8 cellular contexts compared by ENCODE assay signal in the genomic region with DNA sequence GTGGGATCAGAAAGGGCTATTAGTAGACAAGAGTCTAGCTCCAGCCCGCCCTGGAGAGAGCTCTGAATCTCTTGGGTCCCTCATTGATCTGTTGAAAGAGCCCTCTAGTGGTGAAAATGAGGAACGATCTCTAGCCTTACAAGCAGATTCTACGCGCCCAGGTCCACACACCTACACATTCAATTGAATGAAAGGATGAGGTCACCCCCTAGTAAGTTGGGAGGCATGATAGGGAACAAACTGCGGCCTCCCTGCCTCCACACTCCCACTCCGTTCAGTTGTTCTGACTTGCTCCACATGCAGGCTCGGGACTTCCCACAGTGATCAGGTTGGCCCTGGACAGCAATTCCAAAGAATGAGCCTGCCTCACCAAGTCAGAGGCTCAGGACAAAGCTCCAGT. TPM values are rescaled to one million over a fixed set of nuclear protein-coding genes. Genes with fewer than 3 reads are reported as not detected.
A peak's percentile ranks its signal among the peaks of the same experiment; 100 is the strongest.
DNase-seq lines count a peak whose midpoint lies in the region; ATAC-seq and TF ChIP-seq lines count a peak whose summit lies in the region.

No MANE protein-coding gene starts in this region.

- CTCF ChIA-PET in MCF 10A (lab: Yijun Ruan, JAX): interaction anchor here (0.6 to 8.6 kb wide), 61 partner anchors 8 to 547 kb away, joined by 3 to 96 read pairs (median 5); no protein-coding TSS in a partner anchor

- peaks cover 52% of the 10 kb centered on the region for H3K27me3 Mint-ChIP-seq in MCF 10A (ENCODE audit: insufficient read depth, unreplicated experiment)

- ATAC-seq in HG03571 (IDR thresholded peaks at IDR 0.05; ENCODE audit: unreplicated experiment): no peak

- no peaks in the 10 kb centered on the region for H3K36me3 Mint-ChIP-seq in MCF 10A (ENCODE audit: insufficient read depth, unreplicated experiment)

- intact Hi-C loops in MCF 10A (cut with micrococcal nuclease): loop anchor here (1.0 to 2.0 kb wide), 3 partner anchors 210 to 251 kb away; no protein-coding TSS in a partner anchor

- H3K4me3 Mint-ChIP-seq in MCF 10A (ENCODE audit: unreplicated experiment): no peak overlapping the region

- H3K27ac Mint-ChIP-seq in MCF 10A (ENCODE audit: low read depth, unreplicated experiment): no peak overlapping the region

- peak; percentile 61 for TF ChIP-seq CTCF in MCF 10A (IDR thresholded peaks at IDR 0.05; ENCODE audit: unreplicated experiment)

- no TSS peak for BruUV-seq in MCF 10A (replicated peaks; lab: Mats Ljungman, UMichigan)

- no peaks in the 10 kb centered on the region for H3K9me3 Mint-ChIP-seq in MCF 10A (ENCODE audit: unreplicated experiment)

- DNase-seq in NCI-H2171 treated with DMSO at 0.1 percent for 48 hours (lab: John Stamatoyannopoulos, UW) (peak; percentile 49), NCI-H2171 (lab: John Stamatoyannopoulos, UW) (no peak), LoVo (ENCODE audit: low spot score) (peak; percentile 63), T-helper 1 cell (peak in 3 of 5 donors; percentile 13 to 51 (median 27)), MCF 10A (ENCODE audit: unreplicated experiment) (peak; percentile 60), kidney tubule cell (ENCODE audit: low spot score) (peak; percentile 55)
- peak; percentile 9 for DNase-seq in stimulated activated CD8-positive, alpha-beta memory T cell treated with anti-CD3 and anti-CD28 coated beads, Interleukin-15, amount 100 ng/mL, for 1 hour (ENCODE audit: low read depth)

- H3K4me1 Mint-ChIP-seq in MCF 10A (ENCODE audit: insufficient read depth, unreplicated experiment): peaks cover 6% of the 10 kb centered on the region

- POLR2A ChIA-PET in MCF 10A (lab: Yijun Ruan, JAX): no interaction called here

RNA-seq across cellular contexts. Expression of a gene that starts 2.9 kb away (rescaled TPM):
- not detected in 2 replicates for total RNA-seq in MCF 10A (2022)
